1 cellular context compared by ENCODE assay signal in genomic region chr1:229221106-229222019, GRCh38.
A peak's percentile ranks its signal among the peaks of the same experiment; 100 is the strongest.
TF ChIP-seq lines count a peak whose summit lies in the region.

No MANE protein-coding gene starts in this region.

TF ChIP-seq in HEK293, 187 proteins besides CTCF, POLR2A, EP300 and RAD21 (continued from another document):
- no peak; the same call in 1 of the 2 replicates for TF ChIP-seq ZBTB11 (tag by site-specific recombination; conservative IDR thresholded peaks at IDR 0.05; ENCODE audit: low read depth)
- no peak for TF ChIP-seq ZNF837 (tag by site-specific recombination; IDR thresholded peaks at IDR 0.05)
- no peak for TF ChIP-seq ZNF23 (tag by site-specific recombination; IDR thresholded peaks at IDR 0.05; ENCODE audit: borderline replicate concordance)
- TF ChIP-seq ZNF341 (tag by site-specific recombination; IDR thresholded peaks at IDR 0.05; ENCODE audit: low read depth): peak; percentile 85; the same call in 1 of the 2 replicates
- no peak for TF ChIP-seq ZNF266 (tag by site-specific recombination; IDR thresholded peaks at IDR 0.05; ENCODE audit: low read depth)
- no peak; the same call in 1 of the 2 replicates for TF ChIP-seq ZNF239 (tag by site-specific recombination; IDR thresholded peaks at IDR 0.05)
- TF ChIP-seq YY2 (tag by site-specific recombination; IDR thresholded peaks at IDR 0.05): no peak; the same call in 1 of the 2 replicates
- no peak for TF ChIP-seq ZNF768 (tag by site-specific recombination; IDR thresholded peaks at IDR 0.05)
- TF ChIP-seq EGR2 (tag by site-specific recombination; IDR thresholded peaks at IDR 0.05; ENCODE audit: low read depth): 0 out of 2 replicates have a peak, but pooled peaks have one; percentile 84
- peak; percentile 99 for TF ChIP-seq ZSCAN30 (tag by site-specific recombination; IDR thresholded peaks at IDR 0.05)
- TF ChIP-seq ZNF548 (tag by site-specific recombination; IDR thresholded peaks at IDR 0.05): no peak
- peak; percentile 62 for TF ChIP-seq REST (tag by site-specific recombination; IDR thresholded peaks at IDR 0.05)
- no peak; the same call in none of the 2 replicates for TF ChIP-seq ZNF843 (tag by site-specific recombination; IDR thresholded peaks at IDR 0.05)
- no peak for TF ChIP-seq ZNF658 (tag by site-specific recombination; IDR thresholded peaks at IDR 0.05)
- TF ChIP-seq ZSCAN4 (tag by site-specific recombination; IDR thresholded peaks at IDR 0.05): peak; percentile 97
- TF ChIP-seq TRIM28 (IDR thresholded peaks at IDR 0.05; ENCODE audit: borderline replicate concordance, low read length): peak; percentile 89
- TF ChIP-seq ZBTB17 (tag by site-specific recombination; IDR thresholded peaks at IDR 0.05): peak; percentile 95; the same call in 1 of the 2 replicates
- TF ChIP-seq ZNF311 (tag by site-specific recombination; IDR thresholded peaks at IDR 0.05; ENCODE audit: borderline replicate concordance): no peak
- TF ChIP-seq BCL6B (tag by site-specific recombination; IDR thresholded peaks at IDR 0.05): peak; percentile 98
- TF ChIP-seq ZNF391 (tag by site-specific recombination; IDR thresholded peaks at IDR 0.05; ENCODE audit: borderline replicate concordance, low read depth): peak; percentile 96; the same call in 1 of the 2 replicates
- TF ChIP-seq ZNF701 (tag by site-specific recombination; IDR thresholded peaks at IDR 0.05): no peak; the same call in 1 of the 2 replicates
- no peak; the same call in none of the 2 replicates for TF ChIP-seq ZBTB10 (tag by site-specific recombination; IDR thresholded peaks at IDR 0.05)
- no peak for TF ChIP-seq ZNF433 (tag by site-specific recombination; IDR thresholded peaks at IDR 0.05; ENCODE audit: low read depth)
- no peak for TF ChIP-seq ZNF416 (tag by site-specific recombination; IDR thresholded peaks at IDR 0.05)
- TF ChIP-seq GLI4 (tag by site-specific recombination; IDR thresholded peaks at IDR 0.05): 0 out of 2 replicates have a peak, but pooled peaks have one; percentile 41
TF ChIP-seq in HEK293: peak in this region for 51.
